Comparison of ENCODE assay signal across 8 cellular contexts in the genomic region with DNA sequence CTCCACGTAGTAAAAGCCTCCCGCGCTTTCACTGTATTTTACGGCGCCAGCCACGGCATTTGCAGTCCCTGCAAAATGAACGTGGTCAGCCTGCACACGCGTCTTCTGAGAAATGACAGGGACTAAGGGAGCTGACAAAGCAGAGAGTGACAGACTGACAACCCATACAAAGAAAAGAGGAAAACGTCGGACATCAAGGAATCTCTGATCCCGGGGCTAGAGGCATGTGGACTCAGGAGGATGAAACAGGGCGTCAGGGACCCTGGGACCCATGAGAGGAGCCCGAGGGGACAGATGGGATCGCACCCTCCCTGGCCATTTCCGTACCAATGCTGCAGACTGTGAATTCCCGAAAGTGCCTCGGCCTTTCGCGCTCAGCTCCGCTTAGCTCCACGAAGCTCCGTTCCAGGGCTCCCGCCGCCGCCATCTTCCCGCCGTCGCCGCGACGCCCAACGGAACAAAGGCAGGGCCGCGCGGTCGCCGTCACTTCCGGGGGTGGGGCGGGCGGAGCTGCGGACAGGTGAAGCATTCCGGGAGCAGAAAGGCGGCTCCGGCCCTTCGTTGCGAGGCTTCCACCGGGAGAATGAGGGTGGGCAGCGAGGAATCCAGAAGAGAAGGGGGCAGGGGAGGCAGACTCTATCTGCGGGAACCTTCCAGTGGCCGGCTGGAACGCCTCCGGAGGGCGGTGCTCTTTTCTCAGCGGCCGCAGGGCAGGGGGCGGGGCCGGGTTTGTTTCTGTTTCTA. TPM values are rescaled to one million over a fixed set of nuclear protein-coding genes. Genes with fewer than 3 reads are reported as not detected.
DNase-seq lines count a peak whose midpoint lies in the region; ATAC-seq and TF ChIP-seq lines count a peak whose summit lies in the region.

Gene NUP160 (minus strand): TSS at position 459 of the 744 bp plus-strand sequence. CDS start 32 bp downstream, at position 427.

- H3K36me3 Mint-ChIP-seq in progenitor cell of endocrine pancreas (ENCODE audit: insufficient read depth): peaks cover 8% of the 10 kb centered on the region

- peak within 1 kb of the TSS; percentile 82 for H3K4me3 ChIP-seq in upper lobe of right lung

- H3K36me3 ChIP-seq in upper lobe of right lung: peaks cover 12% of the 10 kb centered on the region

- intact Hi-C loops in left ventricle myocardium superior (cut with micrococcal nuclease): no loop called here
- intact Hi-C loops in upper lobe of right lung (cut with DNase I): no loop called here

- peaks cover 15% of the 10 kb centered on the region for H3K4me1 Mint-ChIP-seq in progenitor cell of endocrine pancreas (ENCODE audit: low read depth)

- DNase-seq in GM13976 (ENCODE audit: low spot score) (peak; percentile 91), NCI-H1105 (lab: John Stamatoyannopoulos, UW) (peak; percentile 73), T-helper 2 cell (peak; percentile 76 to 91 (median 81)), amniotic stem cell (lab: John Stamatoyannopoulos, UW) (peak; percentile 41), left ventricle myocardium superior (peak; percentile 93), progenitor cell of endocrine pancreas (ENCODE audit: low spot score, unreplicated experiment) (peak; percentile 81), upper lobe of right lung (peak; percentile 95)

- no peaks in the 10 kb centered on the region for H3K9me3 ChIP-seq in upper lobe of right lung

- in situ Hi-C loops in GM13976 (cut with MboI; ENCODE audit: low sequenced_read_pairs, unreplicated experiment): no loop called here

- H3K27ac ChIP-seq in upper lobe of right lung: peak within 1 kb of the TSS; percentile 95

- peak within 1 kb of the TSS; percentile 99 for H3K4me3 Mint-ChIP-seq in progenitor cell of endocrine pancreas (ENCODE audit: low read depth)

- peak within 1 kb of the TSS; percentile 100 for H3K27ac Mint-ChIP-seq in progenitor cell of endocrine pancreas

- H3K9me3 Mint-ChIP-seq in progenitor cell of endocrine pancreas (ENCODE audit: low read depth): no peaks in the 10 kb centered on the region

- no peaks in the 10 kb centered on the region for H3K27me3 ChIP-seq in upper lobe of right lung

- ATAC-seq in HG02623 (IDR thresholded peaks at IDR 0.05; ENCODE audit: unreplicated experiment) (peak; percentile 74), left ventricle myocardium superior (peak; percentile 94), upper lobe of right lung (peak; percentile 95)

- no peak for TF ChIP-seq CTCF in GM13976 (IDR thresholded peaks at IDR 0.05; ENCODE audit: borderline replicate concordance, control extremely low read depth, extremely low read depth, insufficient read depth, missing control alignments)
- TF ChIP-seq CTCF in progenitor cell of endocrine pancreas (IDR thresholded peaks at IDR 0.05; ENCODE audit: unreplicated experiment): no peak
- TF ChIP-seq CTCF in upper lobe of right lung (IDR thresholded peaks at IDR 0.05): no peak

- H3K27me3 Mint-ChIP-seq in progenitor cell of endocrine pancreas: no peaks in the 10 kb centered on the region

- H3K4me1 ChIP-seq in upper lobe of right lung: peaks cover 36% of the 10 kb centered on the region

RNA-seq across cellular contexts. Expression of gene NUP160, which starts in this region (rescaled TPM):
- 13.8 TPM for total RNA-seq in left ventricle myocardium superior
- total RNA-seq in progenitor cell of endocrine pancreas: 80.7 and 82.7 TPM in 2 replicates
- 40.4 TPM for total RNA-seq in upper lobe of right lung

Comparison
In these comparisons a context has a peak if more than half of its experiments do, and no peak if none do; other contexts are left out.
1. Peak in every context shown above with its lines: DNase-seq, ATAC-seq, H3K4me3 ChIP-seq and H3K27ac ChIP-seq.
2. DNase-seq: peak in every context shown above with its lines; median percentile 95 in upper lobe of right lung; 93 in left ventricle myocardium superior; 91 in GM13976; 81 in T-helper 2 cell; 81 in progenitor cell of endocrine pancreas; 73 in NCI-H1105; 41 in amniotic stem cell.